14 cellular contexts compared by ENCODE assay signal in genomic region chr6:170276369-170277057, GRCh38. TPM values are rescaled to one million over a fixed set of nuclear protein-coding genes. Genes with fewer than 3 reads are reported as not detected.
DNase-seq lines count a peak whose midpoint lies in the region; ATAC-seq and TF ChIP-seq lines count a peak whose summit lies in the region.
"Had no signal": no experiment of that assay in that cellular context is flagged by ENCODE, and none has a peak within 500 bp of the region (broad histone marks: within the 10 kb centered on the region; RNA-seq: fewer than 3 reads in every experiment).

No MANE protein-coding gene starts in this region.

- H3K27me3 ChIP-seq in body of pancreas: no peaks in the 10 kb centered on the region
- H3K27me3 ChIP-seq in upper lobe of left lung: no peaks in the 10 kb centered on the region

- intact Hi-C loops in body of pancreas (cut with DNase I): no loop called here
- intact Hi-C loops in Right ventricle myocardium superior (cut with DNase I): no loop called here

- H3K27ac ChIP-seq in body of pancreas (peak overlapping the region in 1 of 4 donors; percentile 23), upper lobe of left lung (peak overlapping the region in 3 of 4 donors; percentile 14 to 57 (median 28))

- peak in 3 of 4 donors; percentile 34 to 48 (median 47) for DNase-seq in body of pancreas
- peak; percentile 77 for DNase-seq in Right ventricle myocardium superior
- DNase-seq in omental fat pad (ENCODE audit: low spot score): no peak
- no peak for DNase-seq in upper lobe of left lung
- no peak for DNase-seq in stimulated activated CD4-positive, alpha-beta T cell treated with anti-CD3 and anti-CD28 coated beads, Interleukin-12 subunit alpha, Interleukin-12 subunit beta, amount 100 ng/mL, for 4 hours
- DNase-seq in osteocyte (ENCODE audit: extremely low spot score, unreplicated experiment): no peak
- DNase-seq: activated CD8-positive, alpha-beta T cell treated with anti-CD3 and anti-CD28 coated beads, Interleukin-2, amount 10 ng/mL, durations not matched to agents 7 days and 5 days; GOT3; NCI-H1092 had no signal

- peaks cover 41% of the 10 kb centered on the region for H3K4me1 ChIP-seq in body of pancreas
- H3K4me1 ChIP-seq in upper lobe of left lung: peaks cover 6 to 30% (median 17%) of the 10 kb centered on the region in 4 donors

- no peaks in the 10 kb centered on the region for H3K9me3 Mint-ChIP-seq in osteocyte (ENCODE audit: unreplicated experiment)
- H3K9me3 Mint-ChIP-seq: activated T-helper 2 cell treated with anti-CD3 and anti-CD28 coated beads, Interferon-gamma antibody, Interleukin-2, Interleukin-4, amounts not matched to agents 10 μg/mL and 5 μg/mL and 100 μg/mL, durations not matched to agents 14 hours and 24 hours and 36 hours; stimulated activated effector memory CD8-positive, alpha-beta T cell treated with anti-CD3 and anti-CD28 coated beads, Interleukin-12 subunit alpha, Interleukin-12 subunit beta, amount 100 ng/mL, for 72 hours had no signal

- no peak overlapping the region for H3K4me3 Mint-ChIP-seq in osteocyte (ENCODE audit: unreplicated experiment)
- H3K4me3 Mint-ChIP-seq: activated CD8-positive, alpha-beta T cell treated with anti-CD3 and anti-CD28 coated beads, Interleukin-2, amount 10 ng/mL, durations not matched to agents 7 days and 5 days; B cell; stimulated activated effector memory CD8-positive, alpha-beta T cell treated with anti-CD3 and anti-CD28 coated beads, Interleukin-12 subunit alpha, Interleukin-12 subunit beta, amount 100 ng/mL, for 72 hours had no signal

- H3K36me3 Mint-ChIP-seq in osteocyte (ENCODE audit: unreplicated experiment): no peaks in the 10 kb centered on the region
- H3K36me3 Mint-ChIP-seq: IgD-negative memory B cell had no signal

- TF ChIP-seq POLR2A in body of pancreas (IDR thresholded peaks at IDR 0.05): no peak
- no peak for TF ChIP-seq POLR2A in upper lobe of left lung (IDR thresholded peaks at IDR 0.05)

- H3K4me1 Mint-ChIP-seq in osteocyte (ENCODE audit: unreplicated experiment): no peaks in the 10 kb centered on the region

- 80 to 90% methylated on average over 29 of the region's 29 CpGs for WGBS in body of pancreas, 2 donors
- 76 to 81% methylated on average over 29 of the region's 29 CpGs for WGBS in upper lobe of left lung, 2 donors

- H3K9me3 ChIP-seq in body of pancreas (no peaks in the 10 kb centered on the region), upper lobe of left lung (no peaks in the 10 kb centered on the region)

- ATAC-seq in body of pancreas (peak; percentile 10), Right ventricle myocardium superior (ENCODE audit: poor library complexity) (peak; percentile 76), omental fat pad (ENCODE audit: low FRiP score) (peak; percentile 47), upper lobe of left lung (ENCODE audit: low FRiP score in 2 of 2) (peak in 1 of 2 donors; percentile 16), HG02610 (IDR thresholded peaks at IDR 0.05; ENCODE audit: unreplicated experiment) (no peak)
- ATAC-seq: activated CD8-positive, alpha-beta T cell treated with anti-CD3 and anti-CD28 coated beads, Interleukin-2, amount 10 ng/mL, durations not matched to agents 7 days and 5 days; stimulated activated effector memory CD8-positive, alpha-beta T cell treated with anti-CD3 and anti-CD28 coated beads, Interleukin-12 subunit alpha, Interleukin-12 subunit beta, amount 100 ng/mL, for 72 hours had no signal

- H3K36me3 ChIP-seq in body of pancreas (replicated peaks in 1 of 2; ENCODE audit: insufficient read depth in 1 of 2, low read depth in 2 of 2) (no peaks in the 10 kb centered on the region), upper lobe of left lung (no peaks in the 10 kb centered on the region)

- no peak for TF ChIP-seq CTCF in body of pancreas (IDR thresholded peaks at IDR 0.05)
- no peak for TF ChIP-seq CTCF in omental fat pad (IDR thresholded peaks at IDR 0.05)
- no peak for TF ChIP-seq CTCF in upper lobe of left lung (IDR thresholded peaks at IDR 0.05)
- TF ChIP-seq CTCF in osteocyte (IDR thresholded peaks at IDR 0.05): no peak

- H3K27ac Mint-ChIP-seq in osteocyte (ENCODE audit: unreplicated experiment): no peak overlapping the region
- H3K27ac Mint-ChIP-seq: activated T-helper 2 cell treated with anti-CD3 and anti-CD28 coated beads, Interferon-gamma antibody, Interleukin-2, Interleukin-4, amounts not matched to agents 10 μg/mL and 5 μg/mL and 100 μg/mL, durations not matched to agents 14 hours and 24 hours and 36 hours; B cell; IgD-negative memory B cell; stimulated activated effector memory CD8-positive, alpha-beta T cell treated with anti-CD3 and anti-CD28 coated beads, Interleukin-12 subunit alpha, Interleukin-12 subunit beta, amount 100 ng/mL, for 72 hours had no signal

- H3K4me3 ChIP-seq in body of pancreas (no peak overlapping the region), upper lobe of left lung (no peak overlapping the region)

- H3K27me3 Mint-ChIP-seq in osteocyte (ENCODE audit: unreplicated experiment): peaks cover 14% of the 10 kb centered on the region

- no peak for TF ChIP-seq EP300 in upper lobe of left lung (IDR thresholded peaks at IDR 0.05)

RNA-seq across cellular contexts. Expression of gene DLL1, which starts 14.4 kb away (rescaled TPM):
- total RNA-seq in body of pancreas (10 to 100 TPM in 1 of 2 donors, 1 to 10 TPM in 1; 6.0 to 13.2 TPM), Right ventricle myocardium superior (18.6 TPM), omental fat pad (10 to 100 TPM in 3 of 4 donors, 1 to 10 TPM in 1; 7.3 to 16.6 (median 12.4) TPM), upper lobe of left lung (10 to 100 TPM in 3 of 6 donors, 1 to 10 TPM in 3; 3.8 to 20.1 (median 10.2) TPM), osteocyte (1.6 and 2.6 TPM in 2 replicates)
- total RNA-seq: activated T-helper 2 cell treated with anti-CD3 and anti-CD28 coated beads, Interferon-gamma antibody, Interleukin-2, Interleukin-4, amounts not matched to agents 10 μg/mL and 5 μg/mL and 100 μg/mL, durations not matched to agents 14 hours and 24 hours and 36 hours had no signal

RNA-seq across cellular contexts. Expression of gene FAM120B, which starts 30.0 kb away (rescaled TPM):
- total RNA-seq in body of pancreas (10 to 100 TPM; 15.6 to 29.0 TPM), Right ventricle myocardium superior (16.5 TPM), omental fat pad (10 to 100 TPM; 16.8 to 35.0 (median 22.2) TPM), upper lobe of left lung (10 to 100 TPM; 20.1 to 51.3 (median 28.3) TPM), osteocyte (34.0 and 36.9 TPM in 2 replicates)

Comparison
In these comparisons a context has a peak if more than half of its experiments do, and no peak if none do; other contexts are left out.
1. DNase-seq: peak in body of pancreas (3 of 4) and Right ventricle myocardium superior (single experiment); none in omental fat pad (single experiment), upper lobe of left lung (0 of 2), stimulated activated CD4-positive, alpha-beta T cell treated with anti-CD3 and anti-CD28 coated beads, Interleukin-12 subunit alpha, Interleukin-12 subunit beta, amount 100 ng/mL, for 4 hours (single experiment) and osteocyte (single experiment).